Comparison of ENCODE assay signal across 18 cellular contexts in the genomic region with DNA sequence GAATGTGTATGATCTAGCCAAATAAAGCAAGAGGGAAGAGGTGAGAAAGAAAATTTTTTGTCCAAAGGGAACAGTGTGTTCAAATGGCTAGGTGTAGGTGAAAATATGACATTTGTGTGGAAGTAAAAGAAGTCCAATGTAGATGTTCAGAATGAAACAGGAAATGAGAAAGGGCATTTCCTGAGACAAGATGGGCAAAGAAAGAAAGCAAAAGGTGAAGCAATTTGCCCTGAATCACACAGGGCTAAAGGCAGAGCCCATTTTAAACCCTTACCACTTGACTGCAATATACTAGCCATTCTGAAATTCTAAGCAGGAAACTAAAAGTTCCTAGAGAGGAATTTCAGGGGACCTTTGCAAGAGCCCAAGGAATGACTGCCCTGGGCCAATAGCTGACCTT. TPM values are rescaled to one million over a fixed set of nuclear protein-coding genes. Genes with fewer than 3 reads are reported as not detected.
DNase-seq lines count a peak whose midpoint lies in the region; ATAC-seq and TF ChIP-seq lines count a peak whose summit lies in the region.
"Had no signal": no experiment of that assay in that cellular context is flagged by ENCODE, and none has a peak within 500 bp of the region (broad histone marks: within the 10 kb centered on the region; RNA-seq: fewer than 3 reads in every experiment).

No MANE protein-coding gene starts in this region.

- no peaks in the 10 kb centered on the region for H3K4me1 ChIP-seq in CD4-positive, CD25-positive, alpha-beta regulatory T cell (ENCODE audit: control insufficient read depth, insufficient read depth, low read length, poor library complexity, severe bottlenecking)
- H3K4me1 ChIP-seq in OCI-LY3 (ENCODE audit: low read length): peaks cover 24% of the 10 kb centered on the region

- peaks cover 23% of the 10 kb centered on the region; the same call in 1 of the 2 replicates for H3K79me2 ChIP-seq in OCI-LY3 (ENCODE audit: low read length)

- no peak overlapping the region for H3K27ac ChIP-seq in CD4-positive, CD25-positive, alpha-beta regulatory T cell (ENCODE audit: insufficient read depth, low read length, poor library complexity, severe bottlenecking)
- H3K27ac ChIP-seq in OCI-LY3 (ENCODE audit: low read length) (peak overlapping the region; percentile 29; the same call in 1 of the 2 replicates), substantia nigra (ENCODE audit: low read depth, low read length, poor library complexity, severe bottlenecking) (no peak overlapping the region)
- H3K27ac ChIP-seq: KMS-11 had no signal

- peak overlapping the region; percentile 11 for H3K4me3 ChIP-seq in CD4-positive, CD25-positive, alpha-beta regulatory T cell (ENCODE audit: low read depth, low read length)
- no peak overlapping the region for H3K4me3 ChIP-seq in GM12865 (ENCODE audit: low read depth, low read length)
- H3K4me3 ChIP-seq in OCI-LY3 (ENCODE audit: low read length): no peak overlapping the region

- peaks cover 0 to 9% (median 0%) of the 10 kb centered on the region in 7 donors for H3K9me3 Mint-ChIP-seq in CD4-positive, CD25-positive, alpha-beta regulatory T cell
- H3K9me3 Mint-ChIP-seq in HFFc6: no peaks in the 10 kb centered on the region

- no peaks in the 10 kb centered on the region for H3K27me3 ChIP-seq in CD4-positive, CD25-positive, alpha-beta regulatory T cell (ENCODE audit: control insufficient read depth, insufficient read depth, low read length)
- H3K27me3 ChIP-seq in OCI-LY3 (ENCODE audit: low read depth, low read length): no peaks in the 10 kb centered on the region

- no peaks in the 10 kb centered on the region for H3K9me3 ChIP-seq in CD4-positive, CD25-positive, alpha-beta regulatory T cell (ENCODE audit: control insufficient read depth in 2 of 2, low read length in 2 of 2)
- H3K9me3 ChIP-seq in OCI-LY3 (ENCODE audit: insufficient read depth, low read length): no peaks in the 10 kb centered on the region

- H3K4me1 Mint-ChIP-seq in CD4-positive, CD25-positive, alpha-beta regulatory T cell: peaks cover 12 to 27% (median 23%) of the 10 kb centered on the region in 4 donors
- peaks cover 66% of the 10 kb centered on the region for H3K4me1 Mint-ChIP-seq in HFFc6 (ENCODE audit: low read depth)

- peaks cover 19% of the 10 kb centered on the region for H3K36me3 ChIP-seq in CD4-positive, CD25-positive, alpha-beta regulatory T cell (ENCODE audit: control insufficient read depth, insufficient read depth, low read length)
- H3K36me3 ChIP-seq in OCI-LY3 (replicated peaks; ENCODE audit: low read depth, low read length): peaks cover 9% of the 10 kb centered on the region

- peaks cover 14% of the 10 kb centered on the region for H3K36me3 Mint-ChIP-seq in CD4-positive, CD25-positive, alpha-beta regulatory T cell
- H3K36me3 Mint-ChIP-seq in HFFc6 (ENCODE audit: low read depth): peaks cover 14% of the 10 kb centered on the region

- H3K27ac Mint-ChIP-seq in CD4-positive, CD25-positive, alpha-beta regulatory T cell: no peak overlapping the region
- peak overlapping the region; percentile 51 for H3K27ac Mint-ChIP-seq in HFFc6

- H4K20me1 ChIP-seq in OCI-LY3 (ENCODE audit: insufficient read depth, low read length): no peaks in the 10 kb centered on the region

- H3K4me3 Mint-ChIP-seq in CD4-positive, CD25-positive, alpha-beta regulatory T cell: no peak overlapping the region
- H3K4me3 Mint-ChIP-seq in HFFc6: no peak overlapping the region

- H3K4me2 ChIP-seq in OCI-LY3 (ENCODE audit: low read length): peak overlapping the region; percentile 51
- H3K4me2 ChIP-seq: KMS-11 had no signal

- TF ChIP-seq CTCF in GM12865 (IDR thresholded peaks at IDR 0.05; ENCODE audit: insufficient read depth, low read depth, low read length, missing control alignments): no peak
- no peak for TF ChIP-seq CTCF in HFFc6 (IDR thresholded peaks at IDR 0.05)
- no peak for TF ChIP-seq CTCF in OCI-LY3 (IDR thresholded peaks at IDR 0.05; ENCODE audit: low read depth, low read length)

- peak in 1 of 3 donors; percentile 14 for DNase-seq in CD4-positive, CD25-positive, alpha-beta regulatory T cell
- peak; percentile 3 for DNase-seq in GM12865 (ENCODE audit: low read depth)
- DNase-seq in HFFc6: no peak
- DNase-seq in sciatic nerve (ENCODE audit: low spot score): no peak
- DNase-seq in NCI-H345 (lab: John Stamatoyannopoulos, UW): no peak
- no peak for DNase-seq in substantia nigra (lab: John Stamatoyannopoulos, UW)
- DNase-seq: C1 segment of cervical spinal cord, NCI-H1092 treated with DMSO at 0.1 percent for 48 hours, NCI-H146, NCI-H2081, NCI-H2171 treated with DMSO at 0.1 percent for 48 hours, NCI-H446 treated with DMSO at 0.1 percent for 48 hours, NCI-H69, OCI-M1, SHP77 treated with DMSO at 0.1 percent for 48 hours had no signal

- no peak overlapping the region for H2AFZ ChIP-seq in OCI-LY3 (ENCODE audit: low read depth, low read length)

- no peak overlapping the region for H3K9ac ChIP-seq in OCI-LY3 (ENCODE audit: low read length)
- H3K9ac ChIP-seq: KMS-11 had no signal

- no peak for ATAC-seq in CD4-positive, CD25-positive, alpha-beta regulatory T cell (ENCODE audit: low read depth in 2 of 2)
- ATAC-seq in sciatic nerve: no peak
- no peak for ATAC-seq in GM21360 (IDR thresholded peaks at IDR 0.05; ENCODE audit: unreplicated experiment)

- intact Hi-C loops in sciatic nerve (cut with DNase I): no loop called here

- H3K27me3 Mint-ChIP-seq in CD4-positive, CD25-positive, alpha-beta regulatory T cell: no peaks in the 10 kb centered on the region
- H3K27me3 Mint-ChIP-seq in HFFc6 (ENCODE audit: insufficient read depth): no peaks in the 10 kb centered on the region; the same call in 1 of the 2 replicates

RNA-seq across cellular contexts. Expression of gene CLOCK, which starts 36.0 kb away (rescaled TPM):
- total RNA-seq in CD4-positive, CD25-positive, alpha-beta regulatory T cell: 16.6 TPM
- 1 to 10 TPM; 4.6 to 8.9 (median 7.9) TPM for polyA plus RNA-seq in CD4-positive, CD25-positive, alpha-beta regulatory T cell
- 10 to 100 TPM; 33.8 to 41.6 (median 37.1) TPM for total RNA-seq in HFFc6 (2021; fragmentation: NEBNext Ultra II Directional; extraction: Animal tissue kit (Norgen Biotek cat#: 25700))
- total RNA-seq in sciatic nerve: 31.1 TPM
